Comparison of ENCODE assay signal across 9 cellular contexts in genomic region chr9:87497080-87497603, GRCh38. TPM values are rescaled to one million over a fixed set of nuclear protein-coding genes. Genes with fewer than 3 reads are reported as not detected.
DNase-seq lines count a peak whose midpoint lies in the region; ATAC-seq and TF ChIP-seq lines count a peak whose summit lies in the region.
"Had no signal": no experiment of that assay in that cellular context is flagged by ENCODE, and none has a peak within 500 bp of the region (broad histone marks: within the 10 kb centered on the region; RNA-seq: fewer than 3 reads in every experiment).

No MANE protein-coding gene starts in this region.

- no peak for TF ChIP-seq POLR2A in sigmoid colon (IDR thresholded peaks at IDR 0.05)

- peak; percentile 60 for DNase-seq in H7
- DNase-seq in activated CD4-positive, alpha-beta memory T cell treated with anti-CD3 and anti-CD28 coated beads for 36 hours: no peak
- no peak for DNase-seq in right cardiac atrium
- DNase-seq in sigmoid colon: no peak
- no peak for DNase-seq in HCEC 1CT
- DNase-seq in left lobe of liver (ENCODE audit: low spot score): no peak
- DNase-seq: activated CD8-positive, alpha-beta memory T cell treated with anti-CD3 and anti-CD28 coated beads, Interleukin-2, amount 50 U/mL, for 4 hours had no signal

- no peak for TF ChIP-seq EP300 in sigmoid colon (IDR thresholded peaks at IDR 0.05)

- no peak for ATAC-seq in right cardiac atrium
- ATAC-seq in esophagus mucosa: no peak
- ATAC-seq in GM19395 (IDR thresholded peaks at IDR 0.05; ENCODE audit: unreplicated experiment): no peak
- no peak for ATAC-seq in left lobe of liver

- H3K27me3 Mint-ChIP-seq in activated CD4-positive, alpha-beta memory T cell treated with anti-CD3 and anti-CD28 coated beads for 36 hours: peaks cover 49% of the 10 kb centered on the region

- POLR2A ChIA-PET in activated CD4-positive, alpha-beta memory T cell treated with anti-CD3 and anti-CD28 coated beads for 36 hours (lab: Charles Lee): no interaction called here

- H3K4me1 ChIP-seq in right cardiac atrium (ENCODE audit: control insufficient read depth, insufficient read depth, low read length): peaks cover 3% of the 10 kb centered on the region
- H3K4me1 ChIP-seq in sigmoid colon: peaks cover 0 to 31% (median 23%) of the 10 kb centered on the region in 4 donors

- intact Hi-C loops in activated CD4-positive, alpha-beta memory T cell treated with anti-CD3 and anti-CD28 coated beads for 36 hours (cut with micrococcal nuclease): no loop called here
- intact Hi-C loops in right cardiac atrium (cut with DNase I): loop anchor here in 3 of 4 donors (10.0 kb wide), 4 partner anchors 138 to 1082 kb away; no protein-coding TSS in a partner anchor
- intact Hi-C loops in sigmoid colon (cut with DNase I): loop anchor here (5.0 kb wide), 2 partner anchors 100 to 160 kb away; no protein-coding TSS in a partner anchor

- H3K4me1 Mint-ChIP-seq in activated CD4-positive, alpha-beta memory T cell treated with anti-CD3 and anti-CD28 coated beads for 36 hours (ENCODE audit: low read depth): peaks cover 23% of the 10 kb centered on the region

- H3K9me3 ChIP-seq in right cardiac atrium (ENCODE audit: control insufficient read depth, low read length): no peaks in the 10 kb centered on the region
- H3K9me3 ChIP-seq in sigmoid colon: no peaks in the 10 kb centered on the region

- peak overlapping the region; percentile 1 for H3K4me3 Mint-ChIP-seq in activated CD4-positive, alpha-beta memory T cell treated with anti-CD3 and anti-CD28 coated beads for 36 hours

- H3K4me3 ChIP-seq in H7 (ENCODE audit: insufficient read depth, low read depth, low read length) (peak overlapping the region; percentile 88), right cardiac atrium (ENCODE audit: low read length) (peak overlapping the region; percentile 75), sigmoid colon (peak overlapping the region; percentile 88 to 95 (median 94))

- H3K9me3 Mint-ChIP-seq in activated CD4-positive, alpha-beta memory T cell treated with anti-CD3 and anti-CD28 coated beads for 36 hours: no peaks in the 10 kb centered on the region

- H3K27ac ChIP-seq in right cardiac atrium (ENCODE audit: low read length): no peak overlapping the region
- H3K27ac ChIP-seq in sigmoid colon: peak overlapping the region; percentile 85 to 94 (median 91)

- no peak for TF ChIP-seq CTCF in sigmoid colon (IDR thresholded peaks at IDR 0.05)

- no peaks in the 10 kb centered on the region for H3K36me3 Mint-ChIP-seq in activated CD4-positive, alpha-beta memory T cell treated with anti-CD3 and anti-CD28 coated beads for 36 hours

- H3K27me3 ChIP-seq in H7 (ENCODE audit: control insufficient read depth, insufficient read depth, low read length) (peaks cover 2% of the 10 kb centered on the region; the same call in 1 of the 2 replicates), right cardiac atrium (ENCODE audit: control insufficient read depth, insufficient read depth) (no peaks in the 10 kb centered on the region), sigmoid colon (no peaks in the 10 kb centered on the region)

- 22% methylated on average over 15 of the region's 15 CpGs for WGBS in right cardiac atrium
- WGBS in sigmoid colon, 2 donors: 10 to 12% methylated on average over 15 of the region's 15 CpGs

- CTCF ChIA-PET in activated CD4-positive, alpha-beta memory T cell treated with anti-CD3 and anti-CD28 coated beads for 36 hours (lab: Charles Lee): no interaction called here

- no peak overlapping the region for H3K27ac Mint-ChIP-seq in activated CD4-positive, alpha-beta memory T cell treated with anti-CD3 and anti-CD28 coated beads for 36 hours

- H3K36me3 ChIP-seq in H7 (replicated peaks; ENCODE audit: control insufficient read depth, insufficient read depth, low read length) (no peaks in the 10 kb centered on the region; the same call in none of the 2 replicates), sigmoid colon (no peaks in the 10 kb centered on the region)

RNA-seq across cellular contexts. Expression of gene DAPK1, which starts 0.5 kb away (rescaled TPM):
- total RNA-seq in H7 (2014; rRNA removed; shearing (Covaris generic)): 48.8 and 58.5 TPM in 2 replicates
- total RNA-seq in activated CD4-positive, alpha-beta memory T cell treated with anti-CD3 and anti-CD28 coated beads for 36 hours: 1 to 10 TPM; 1.9 to 3.3 TPM
- total RNA-seq in right cardiac atrium (10 to 100 TPM; 15.1 to 20.1 (median 18.5) TPM), sigmoid colon (10 to 100 TPM; 78.1 to 92.5 (median 84.4) TPM), esophagus mucosa (5.4 TPM), left lobe of liver (58.0 TPM)
- polyA plus RNA-seq in right cardiac atrium (5.2 TPM), sigmoid colon (1 to 10 TPM; 4.8 to 7.1 (median 5.5) TPM)
